In genomic region chr20:53834044-53834442, GRCh38 we compare ENCODE assay signal across 1 cellular context.
TF ChIP-seq lines count a peak whose summit lies in the region.

No MANE protein-coding gene starts in this region.

TF ChIP-seq in IMR-90, 13 proteins besides CTCF, POLR2A, EP300 and RAD21 (continued from another document):
- TF ChIP-seq ELK1 (IDR thresholded peaks at IDR 0.05; ENCODE audit: borderline replicate concordance, low read depth, low read length), result no peak
- TF ChIP-seq CHD1 (IDR thresholded peaks at IDR 0.05; ENCODE audit: low read depth, low read length), result no peak
- TF ChIP-seq USF2 (IDR thresholded peaks at IDR 0.05; ENCODE audit: low read depth, low read length), result no peak
- TF ChIP-seq FOS (IDR thresholded peaks at IDR 0.05; ENCODE audit: low read depth, low read length), result no peak
- TF ChIP-seq CEBPB (IDR thresholded peaks at IDR 0.05; ENCODE audit: low read depth, low read length), result no peak
- TF ChIP-seq NFE2L2 (IDR thresholded peaks at IDR 0.05; ENCODE audit: low read depth, low read length), result no peak
- TF ChIP-seq SMC3 (IDR thresholded peaks at IDR 0.05; ENCODE audit: low read depth, low read length), result no peak
- TF ChIP-seq MXI1 (IDR thresholded peaks at IDR 0.05; ENCODE audit: borderline replicate concordance, low read depth, low read length), result no peak
- TF ChIP-seq RFX5 (IDR thresholded peaks at IDR 0.05; ENCODE audit: low read depth, low read length), result no peak
- TF ChIP-seq MAFK (IDR thresholded peaks at IDR 0.05; ENCODE audit: low read depth, low read length), result no peak
- no peak for TF ChIP-seq RCOR1 (IDR thresholded peaks at IDR 0.05; ENCODE audit: insufficient replicate concordance, low read length)
- TF ChIP-seq MAZ (IDR thresholded peaks at IDR 0.05; ENCODE audit: borderline replicate concordance, low read depth, low read length), result no peak
